Comparison of ENCODE assay signal across 8 cellular contexts in the genomic region with DNA sequence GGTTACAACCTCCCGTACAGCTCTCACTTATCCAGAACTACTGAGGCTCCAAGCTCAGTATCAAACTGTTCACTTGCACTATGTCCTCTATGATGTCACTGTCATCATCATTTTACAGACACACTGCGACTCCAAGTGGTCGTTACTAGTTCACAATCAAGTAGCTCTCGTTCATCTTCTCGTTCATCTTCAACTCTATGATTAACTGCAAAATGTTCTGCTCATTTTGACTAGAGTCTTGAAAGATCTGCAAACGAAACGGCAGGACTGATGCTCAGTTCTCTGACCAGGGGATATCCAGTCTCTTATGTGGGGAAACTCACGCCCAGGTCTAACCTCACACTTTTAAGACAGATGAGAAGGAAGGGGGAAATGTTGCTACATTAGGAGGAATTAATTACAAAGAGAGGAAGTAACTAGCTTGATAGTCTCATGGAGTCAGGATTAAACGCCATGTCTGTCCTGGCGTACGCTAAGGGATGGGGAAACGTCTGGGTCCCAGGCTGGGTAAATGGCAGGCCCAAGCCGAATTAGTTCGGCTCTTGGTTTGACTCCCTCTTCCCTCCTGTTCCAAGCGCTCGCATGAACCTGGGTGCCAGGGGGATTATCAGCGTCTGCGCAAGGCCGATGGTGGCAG. TPM values are rescaled to one million over a fixed set of nuclear protein-coding genes. Genes with fewer than 3 reads are reported as not detected.
DNase-seq lines count a peak whose midpoint lies in the region; ATAC-seq and TF ChIP-seq lines count a peak whose summit lies in the region.

No MANE protein-coding gene starts in this region.

- peaks cover 25% of the 10 kb centered on the region for H3K4me1 ChIP-seq in CD4-positive, CD25-positive, alpha-beta regulatory T cell (ENCODE audit: control insufficient read depth, insufficient read depth, low read length, poor library complexity, severe bottlenecking)
- peaks cover 46% of the 10 kb centered on the region for H3K4me1 ChIP-seq in Karpas-422 (ENCODE audit: low read length)

- H3K4me2 ChIP-seq in Karpas-422 (ENCODE audit: low read depth, low read length, poor library complexity, severe bottlenecking): peak overlapping the region; percentile 100

- no peak for ATAC-seq in CD4-positive, CD25-positive, alpha-beta regulatory T cell (ENCODE audit: low read depth in 2 of 2)

- no peaks in the 10 kb centered on the region for H3K27me3 Mint-ChIP-seq in CD4-positive, CD25-positive, alpha-beta regulatory T cell
- no peaks in the 10 kb centered on the region for H3K27me3 Mint-ChIP-seq in progenitor cell of endocrine pancreas

- H4K20me1 ChIP-seq in Karpas-422 (ENCODE audit: insufficient read depth, low read depth, low read length): no peaks in the 10 kb centered on the region

- peaks cover 24% of the 10 kb centered on the region for H3K79me2 ChIP-seq in Karpas-422 (ENCODE audit: low read length)

- H3K4me3 Mint-ChIP-seq in CD4-positive, CD25-positive, alpha-beta regulatory T cell: peak overlapping the region; percentile 89 to 98 (median 96)
- H3K4me3 Mint-ChIP-seq in progenitor cell of endocrine pancreas (ENCODE audit: low read depth): peak overlapping the region; percentile 94

- H3K36me3 Mint-ChIP-seq in CD4-positive, CD25-positive, alpha-beta regulatory T cell: peaks cover 22% of the 10 kb centered on the region
- peaks cover 11% of the 10 kb centered on the region for H3K36me3 Mint-ChIP-seq in progenitor cell of endocrine pancreas (ENCODE audit: insufficient read depth)

- H3K27ac Mint-ChIP-seq in CD4-positive, CD25-positive, alpha-beta regulatory T cell: peak overlapping the region; percentile 96 to 99 (median 98)
- peak overlapping the region; percentile 99 for H3K27ac Mint-ChIP-seq in progenitor cell of endocrine pancreas

- no peak for TF ChIP-seq CTCF in WI38 (IDR thresholded peaks at IDR 0.05; ENCODE audit: low read depth, low read length)
- TF ChIP-seq CTCF in progenitor cell of endocrine pancreas (IDR thresholded peaks at IDR 0.05; ENCODE audit: unreplicated experiment): no peak

- peaks cover 11 to 44% (median 33%) of the 10 kb centered on the region in 4 donors for H3K4me1 Mint-ChIP-seq in CD4-positive, CD25-positive, alpha-beta regulatory T cell
- H3K4me1 Mint-ChIP-seq in progenitor cell of endocrine pancreas (ENCODE audit: low read depth): peaks cover 10% of the 10 kb centered on the region

- H3K27me3 ChIP-seq in CD4-positive, CD25-positive, alpha-beta regulatory T cell (ENCODE audit: control insufficient read depth, insufficient read depth, low read length): no peaks in the 10 kb centered on the region
- H3K27me3 ChIP-seq in Karpas-422 (ENCODE audit: low read length): no peaks in the 10 kb centered on the region

- peak overlapping the region; percentile 91 for H3K4me3 ChIP-seq in CD4-positive, CD25-positive, alpha-beta regulatory T cell (ENCODE audit: low read depth, low read length)
- H3K4me3 ChIP-seq in Karpas-422 (ENCODE audit: low read length): peak overlapping the region; percentile 95
- H3K4me3 ChIP-seq in WI38 (ENCODE audit: low read depth, low read length): peak overlapping the region; percentile 80

- DNase-seq in CD4-positive, CD25-positive, alpha-beta regulatory T cell: peak in 2 of 3 donors; percentile 13 to 48
- DNase-seq in Karpas-422: no peak
- peak; percentile 30 for DNase-seq in foreskin melanocyte
- DNase-seq in progenitor cell of endocrine pancreas (ENCODE audit: low spot score, unreplicated experiment): no peak
- no peak for DNase-seq in SKM-1 (lab: John Stamatoyannopoulos, UW; ENCODE audit: unreplicated experiment)
- no peak for DNase-seq in AG08395 (ENCODE audit: low spot score)
- no peak for DNase-seq in activated effector memory CD4-positive, alpha-beta T cell treated with anti-CD3 and anti-CD28 coated beads, Interleukin-2, amount 50 U/mL, for 16 hours

- H3K9ac ChIP-seq in Karpas-422 (ENCODE audit: low read length): peak overlapping the region; percentile 95

- H3K27ac ChIP-seq in CD4-positive, CD25-positive, alpha-beta regulatory T cell (ENCODE audit: insufficient read depth, low read length, poor library complexity, severe bottlenecking): peak overlapping the region; percentile 90
- no peak overlapping the region for H3K27ac ChIP-seq in Karpas-422 (ENCODE audit: low read length)

- H3K9me3 Mint-ChIP-seq in CD4-positive, CD25-positive, alpha-beta regulatory T cell: peaks cover 0 to 2% (median 0%) of the 10 kb centered on the region in 7 donors
- H3K9me3 Mint-ChIP-seq in progenitor cell of endocrine pancreas (ENCODE audit: low read depth): no peaks in the 10 kb centered on the region

- peak overlapping the region; percentile 66; the same call in 1 of the 2 replicates for H2AFZ ChIP-seq in Karpas-422 (ENCODE audit: low read length)

- H3K9me3 ChIP-seq in CD4-positive, CD25-positive, alpha-beta regulatory T cell (ENCODE audit: control insufficient read depth in 2 of 2, low read length in 2 of 2): no peaks in the 10 kb centered on the region
- no peaks in the 10 kb centered on the region for H3K9me3 ChIP-seq in Karpas-422 (ENCODE audit: low read length)

- peaks cover 20% of the 10 kb centered on the region for H3K36me3 ChIP-seq in CD4-positive, CD25-positive, alpha-beta regulatory T cell (ENCODE audit: control insufficient read depth, insufficient read depth, low read length)
- no peaks in the 10 kb centered on the region; the same call in 1 of the 2 replicates for H3K36me3 ChIP-seq in Karpas-422 (ENCODE audit: insufficient read depth, low read length)

- no peaks in the 10 kb centered on the region for H3K9me2 ChIP-seq in Karpas-422 (replicated peaks; ENCODE audit: insufficient read depth, low read length)

RNA-seq across cellular contexts. Expression of gene CHCHD5, which starts 0.8 kb away (rescaled TPM):
- 18.2 TPM for total RNA-seq in CD4-positive, CD25-positive, alpha-beta regulatory T cell
- polyA plus RNA-seq in CD4-positive, CD25-positive, alpha-beta regulatory T cell: 10 to 100 TPM; 48.0 to 76.7 (median 70.0) TPM
- 30.0 and 37.4 TPM in 2 replicates for total RNA-seq in Karpas-422 (2014; rRNA removed; shearing (Covaris generic); ENCODE audit: low replicate concordance)
- total RNA-seq in progenitor cell of endocrine pancreas: 37.0 and 38.4 TPM in 2 replicates

RNA-seq across cellular contexts. Expression of gene POLR1B, which starts 41.4 kb away (rescaled TPM):
- 24.5 TPM for total RNA-seq in CD4-positive, CD25-positive, alpha-beta regulatory T cell
- 10 to 100 TPM; 14.3 to 34.4 (median 20.2) TPM for polyA plus RNA-seq in CD4-positive, CD25-positive, alpha-beta regulatory T cell
- total RNA-seq in Karpas-422 (2014; rRNA removed; shearing (Covaris generic); ENCODE audit: low replicate concordance): 23.8 and 35.4 TPM in 2 replicates
- 31.4 and 35.9 TPM in 2 replicates for total RNA-seq in progenitor cell of endocrine pancreas

Comparison
In these comparisons a context has a peak if more than half of its experiments do, and no peak if none do; other contexts are left out.
1. DNase-seq: peak in CD4-positive, CD25-positive, alpha-beta regulatory T cell (2 of 3) and foreskin melanocyte (single experiment); none in Karpas-422 (single experiment), progenitor cell of endocrine pancreas (single experiment), SKM-1 (single experiment), AG08395 (single experiment) and activated effector memory CD4-positive, alpha-beta T cell treated with anti-CD3 and anti-CD28 coated beads, Interleukin-2, amount 50 U/mL, for 16 hours (single experiment).
2. Peak in every context shown above with its lines, with median percentiles within 50 percentile points of each other: H3K4me3 ChIP-seq.